ENCODE assay signal across 1 cellular context in the genomic region with DNA sequence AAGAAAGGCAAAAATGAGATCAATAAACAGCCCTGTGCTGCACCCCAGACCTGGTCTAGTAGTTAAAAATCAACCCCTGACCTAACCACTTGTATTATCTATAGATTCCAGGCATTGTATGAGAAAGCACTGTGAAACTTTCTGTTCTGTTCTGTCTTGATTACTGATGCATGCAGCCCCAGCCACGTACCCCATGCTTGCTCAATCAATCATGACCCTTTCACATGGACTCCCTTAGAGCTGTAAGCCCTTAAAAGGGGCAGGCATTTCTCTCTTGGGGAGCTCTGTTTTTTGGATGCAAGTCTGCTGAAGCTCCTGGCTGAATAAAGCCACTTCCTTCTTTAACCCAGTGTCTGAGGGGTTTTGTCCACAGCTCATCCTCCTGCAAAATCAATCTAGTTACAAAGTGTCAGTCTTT.
TF ChIP-seq lines count a peak whose summit lies in the region.

No MANE protein-coding gene starts in this region.

TF ChIP-seq in K562, 482 proteins besides CTCF, POLR2A, EP300 and RAD21 (continued from another document and continues in another):
- TF ChIP-seq SRSF9 (IDR thresholded peaks at IDR 0.05; ENCODE audit: borderline replicate concordance, low read depth, low read length) (no peak), COPS2 (conservative IDR thresholded peaks at IDR 0.05) (no peak), EWSR1 (IDR thresholded peaks at IDR 0.05; ENCODE audit: borderline replicate concordance, low read depth, partially characterized antibody) (no peak), ZNF384 (IDR thresholded peaks at IDR 0.05; ENCODE audit: low read depth, low read length) (peak; percentile 13; the same call in 1 of the 2 replicates), ZHX1 (conservative IDR thresholded peaks at IDR 0.05; ENCODE audit: low read length) (no peak), KLF1 (tag; IDR thresholded peaks at IDR 0.05) (no peak), MTA2 (IDR thresholded peaks at IDR 0.05; ENCODE audit: low read depth) (peak; percentile 95), ZNF57 (CRISPR knock-in tag; IDR thresholded peaks at IDR 0.05) (no peak), NFRKB (IDR thresholded peaks at IDR 0.05; ENCODE audit: low read depth) (no peak), ZNF239 (CRISPR knock-in tag; IDR thresholded peaks at IDR 0.05) (0 out of 2 replicates have a peak, but pooled peaks have one; percentile 10), DDX20 (tag; IDR thresholded peaks at IDR 0.05; ENCODE audit: low read depth) (0 out of 2 replicates have a peak, but pooled peaks have one; percentile 34), ZNF184 (CRISPR knock-in tag; IDR thresholded peaks at IDR 0.05) (no peak), ZEB2 (IDR thresholded peaks at IDR 0.05) (peak; percentile 82; the same call in 1 of the 2 replicates), NRF1 (conservative IDR thresholded peaks at IDR 0.05 in 1 of 2, IDR thresholded peaks at IDR 0.05 in 1 of 2) (no peak), ASH1L (IDR thresholded peaks at IDR 0.05; ENCODE audit: borderline replicate concordance, low read depth, partially characterized antibody) (no peak), RBM39 (optimal IDR thresholded peaks at IDR 0.05; ENCODE audit: low read depth, low read length) (no peak), ZNF212 (CRISPR knock-in tag; IDR thresholded peaks at IDR 0.05) (no peak), TEAD2 (tag; IDR thresholded peaks at IDR 0.05) (no peak), ZNF668 (CRISPR knock-in tag; IDR thresholded peaks at IDR 0.05) (no peak), ZNF639 (CRISPR knock-in tag; conservative IDR thresholded peaks at IDR 0.05 in 1 of 2, IDR thresholded peaks at IDR 0.05 in 1 of 2) (peak in 1 of 2 experiments; percentile 81; a peak in 2 of 4 replicates), ILK (tag; IDR thresholded peaks at IDR 0.05; ENCODE audit: borderline replicate concordance, low read depth) (no peak), NR3C1 (CRISPR knock-in tag; IDR thresholded peaks at IDR 0.05) (no peak), SNRNP70 (optimal IDR thresholded peaks at IDR 0.05; ENCODE audit: low read depth, low read length) (no peak), ZNF318 (IDR thresholded peaks at IDR 0.05; ENCODE audit: borderline replicate concordance in 1 of 2, low read depth in 1 of 2) (no peak), GABPB1 (CRISPR knock-in tag; IDR thresholded peaks at IDR 0.05) (0 out of 2 replicates have a peak, but pooled peaks have one; percentile 17), ZFP36 (IDR thresholded peaks at IDR 0.05; ENCODE audit: low read depth, low read length, partially characterized antibody) (peak; percentile 11), HES1 (IDR thresholded peaks at IDR 0.05; ENCODE audit: low read depth) (peak; percentile 84)
- TF ChIP-seq, protein P1, sequence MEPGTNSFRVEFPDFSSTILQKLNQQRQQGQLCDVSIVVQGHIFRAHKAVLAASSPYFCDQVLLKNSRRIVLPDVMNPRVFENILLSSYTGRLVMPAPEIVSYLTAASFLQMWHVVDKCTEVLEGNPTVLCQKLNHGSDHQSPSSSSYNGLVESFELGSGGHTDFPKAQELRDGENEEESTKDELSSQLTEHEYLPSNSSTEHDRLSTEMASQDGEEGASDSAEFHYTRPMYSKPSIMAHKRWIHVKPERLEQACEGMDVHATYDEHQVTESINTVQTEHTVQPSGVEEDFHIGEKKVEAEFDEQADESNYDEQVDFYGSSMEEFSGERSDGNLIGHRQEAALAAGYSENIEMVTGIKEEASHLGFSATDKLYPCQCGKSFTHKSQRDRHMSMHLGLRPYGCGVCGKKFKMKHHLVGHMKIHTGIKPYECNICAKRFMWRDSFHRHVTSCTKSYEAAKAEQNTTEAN (CRISPR knock-in tag; IDR thresholded peaks at IDR 0.05), result no peak
- TF ChIP-seq, protein P2, sequence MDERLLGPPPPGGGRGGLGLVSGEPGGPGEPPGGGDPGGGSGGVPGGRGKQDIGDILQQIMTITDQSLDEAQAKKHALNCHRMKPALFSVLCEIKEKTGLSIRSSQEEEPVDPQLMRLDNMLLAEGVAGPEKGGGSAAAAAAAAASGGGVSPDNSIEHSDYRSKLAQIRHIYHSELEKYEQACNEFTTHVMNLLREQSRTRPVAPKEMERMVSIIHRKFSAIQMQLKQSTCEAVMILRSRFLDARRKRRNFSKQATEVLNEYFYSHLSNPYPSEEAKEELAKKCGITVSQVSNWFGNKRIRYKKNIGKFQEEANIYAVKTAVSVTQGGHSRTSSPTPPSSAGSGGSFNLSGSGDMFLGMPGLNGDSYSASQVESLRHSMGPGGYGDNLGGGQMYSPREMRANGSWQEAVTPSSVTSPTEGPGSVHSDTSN (CRISPR knock-in tag; IDR thresholded peaks at IDR 0.05; ENCODE audit: low read depth), result peak; percentile 63
- TF ChIP-seq, protein P2 (tag; conservative IDR thresholded peaks at IDR 0.05; ENCODE audit: low read depth), result peak; percentile 83
- TF ChIP-seq, protein P3, sequence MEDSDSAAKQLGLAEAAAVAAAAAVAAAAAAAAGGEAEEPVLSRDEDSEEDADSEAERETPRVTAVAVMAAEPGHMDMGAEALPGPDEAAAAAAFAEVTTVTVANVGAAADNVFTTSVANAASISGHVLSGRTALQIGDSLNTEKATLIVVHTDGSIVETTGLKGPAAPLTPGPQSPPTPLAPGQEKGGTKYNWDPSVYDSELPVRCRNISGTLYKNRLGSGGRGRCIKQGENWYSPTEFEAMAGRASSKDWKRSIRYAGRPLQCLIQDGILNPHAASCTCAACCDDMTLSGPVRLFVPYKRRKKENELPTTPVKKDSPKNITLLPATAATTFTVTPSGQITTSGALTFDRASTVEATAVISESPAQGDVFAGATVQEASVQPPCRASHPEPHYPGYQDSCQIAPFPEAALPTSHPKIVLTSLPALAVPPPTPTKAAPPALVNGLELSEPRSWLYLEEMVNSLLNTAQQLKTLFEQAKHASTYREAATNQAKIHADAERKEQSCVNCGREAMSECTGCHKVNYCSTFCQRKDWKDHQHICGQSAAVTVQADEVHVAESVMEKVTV (CRISPR knock-in tag; IDR thresholded peaks at IDR 0.05), result no peak
- TF ChIP-seq, protein P4, sequence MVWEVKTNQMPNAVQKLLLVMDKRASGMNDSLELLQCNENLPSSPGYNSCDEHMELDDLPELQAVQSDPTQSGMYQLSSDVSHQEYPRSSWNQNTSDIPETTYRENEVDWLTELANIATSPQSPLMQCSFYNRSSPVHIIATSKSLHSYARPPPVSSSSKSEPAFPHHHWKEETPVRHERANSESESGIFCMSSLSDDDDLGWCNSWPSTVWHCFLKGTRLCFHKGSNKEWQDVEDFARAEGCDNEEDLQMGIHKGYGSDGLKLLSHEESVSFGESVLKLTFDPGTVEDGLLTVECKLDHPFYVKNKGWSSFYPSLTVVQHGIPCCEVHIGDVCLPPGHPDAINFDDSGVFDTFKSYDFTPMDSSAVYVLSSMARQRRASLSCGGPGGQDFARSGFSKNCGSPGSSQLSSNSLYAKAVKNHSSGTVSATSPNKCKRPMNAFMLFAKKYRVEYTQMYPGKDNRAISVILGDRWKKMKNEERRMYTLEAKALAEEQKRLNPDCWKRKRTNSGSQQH (CRISPR knock-in tag; IDR thresholded peaks at IDR 0.05), result no peak
- TF ChIP-seq, protein P5, sequence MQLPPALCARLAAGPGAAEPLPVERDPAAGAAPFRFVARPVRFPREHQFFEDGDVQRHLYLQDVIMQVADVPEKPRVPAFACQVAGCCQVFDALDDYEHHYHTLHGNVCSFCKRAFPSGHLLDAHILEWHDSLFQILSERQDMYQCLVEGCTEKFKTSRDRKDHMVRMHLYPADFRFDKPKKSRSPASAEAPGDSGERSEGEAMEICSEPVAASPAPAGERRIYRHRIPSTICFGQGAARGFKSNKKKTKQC (CRISPR knock-in tag; IDR thresholded peaks at IDR 0.05), result no peak
